In the genomic region with DNA sequence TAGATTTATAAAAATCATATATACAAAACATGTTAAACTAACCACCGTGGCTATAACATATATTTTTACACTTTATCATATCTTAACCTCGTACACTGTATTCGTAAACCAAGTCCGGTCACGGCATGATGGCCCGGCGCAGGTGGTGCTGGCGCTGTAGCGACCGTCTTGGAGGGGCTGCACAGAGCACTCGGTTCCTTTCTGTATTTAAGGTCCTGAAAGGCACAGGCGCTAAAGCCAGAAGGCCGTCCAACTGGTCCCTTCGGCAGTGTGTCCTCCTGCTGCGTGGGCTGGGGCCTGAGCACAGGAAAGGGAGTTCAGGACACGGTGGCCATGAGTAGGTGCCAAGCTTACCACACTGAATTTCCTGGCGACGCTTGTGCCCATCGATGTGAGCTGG, we compare ENCODE assay signal across 25 cellular contexts. TPM values are rescaled to one million over a fixed set of nuclear protein-coding genes. Genes with fewer than 3 reads are reported as not detected.
"Had no signal": no experiment of that assay in that cellular context is flagged by ENCODE, and none has a peak within 500 bp of the region (broad histone marks: within the 10 kb centered on the region; RNA-seq: fewer than 3 reads in every experiment).

No MANE protein-coding gene starts in this region.

- H3K4me3 ChIP-seq: body of pancreas, cardiac muscle cell, sigmoid colon, smooth muscle cell, thoracic aorta, vagina had no signal

- H3K27me3 ChIP-seq: body of pancreas, cardiac muscle cell, sigmoid colon, vagina had no signal

- H3K27me3 Mint-ChIP-seq: activated B cell treated with CpG ODN at 0.5 μM for 24 hours; activated CD4-positive, alpha-beta memory T cell treated with anti-CD3 and anti-CD28 coated beads, Interleukin-2, amount 10 ng/mL, durations not matched to agents 7 days and 5 days; memory B cell; type B pancreatic cell had no signal

- H3K4me2 ChIP-seq: smooth muscle cell had no signal

- H3K36me3 ChIP-seq: cardiac muscle cell had no signal

- H3K4me3 Mint-ChIP-seq: activated B cell treated with CpG ODN at 0.5 μM for 24 hours; activated CD4-positive, alpha-beta memory T cell treated with anti-CD3 and anti-CD28 coated beads, Interleukin-2, amount 10 ng/mL, durations not matched to agents 7 days and 5 days; activated naive CD4-positive, alpha-beta T cell treated with anti-CD3 and anti-CD28 coated beads for 36 hours; activated T-cell treated with anti-CD3 and anti-CD28 coated beads, Interleukin-2, amount 50 U/mL, for 72 hours; dendritic cell treated with granulocyte-macrophage colony-stimulating factor and Interleukin-4, amounts not matched to agents 40 ng/mL and 50 ng/mL, for 4 days; memory B cell; nephron; T-helper 1 cell treated with Interleukin-12 subunit alpha and Interleukin-12 subunit beta and Interleukin-4 antibody, amounts not matched to agents 30 μg/mL and 1 μg/mL, for 36 hours; type B pancreatic cell had no signal

- ATAC-seq: body of pancreas, left lobe of liver had no signal

- H3K9me3 ChIP-seq: body of pancreas, sigmoid colon, thoracic aorta, vagina had no signal

- H3K27ac Mint-ChIP-seq: activated naive CD4-positive, alpha-beta T cell treated with anti-CD3 and anti-CD28 coated beads for 36 hours; activated T-cell treated with anti-CD3 and anti-CD28 coated beads, Interleukin-2, amount 50 U/mL, for 72 hours; nephron; T-helper 1 cell treated with Interleukin-12 subunit alpha and Interleukin-12 subunit beta and Interleukin-4 antibody, amounts not matched to agents 30 μg/mL and 1 μg/mL, for 36 hours; type B pancreatic cell had no signal

- H3K9me3 Mint-ChIP-seq: activated B cell treated with CpG ODN at 0.5 μM for 24 hours; activated CD4-positive, alpha-beta memory T cell treated with anti-CD3 and anti-CD28 coated beads, Interleukin-2, amount 10 ng/mL, durations not matched to agents 7 days and 5 days; activated naive CD4-positive, alpha-beta T cell treated with anti-CD3 and anti-CD28 coated beads for 36 hours; activated T-cell treated with anti-CD3 and anti-CD28 coated beads, Interleukin-2, amount 50 U/mL, for 72 hours; dendritic cell treated with granulocyte-macrophage colony-stimulating factor and Interleukin-4, amounts not matched to agents 40 ng/mL and 50 ng/mL, for 4 days; memory B cell; nephron; T-helper 1 cell treated with Interleukin-12 subunit alpha and Interleukin-12 subunit beta and Interleukin-4 antibody, amounts not matched to agents 30 μg/mL and 1 μg/mL, for 36 hours; type B pancreatic cell had no signal

- DNase-seq: activated B cell treated with CpG ODN at 0.5 μM for 24 hours; activated CD4-positive, alpha-beta memory T cell treated with anti-CD3 and anti-CD28 coated beads, Interleukin-2, amount 10 ng/mL, durations not matched to agents 7 days and 5 days; activated CD4-positive, alpha-beta T cell treated with anti-CD3 and anti-CD28 coated beads for 4 hours; activated effector memory CD4-positive, alpha-beta T cell treated with Interleukin-2 at 50 U/mL for 16 hours; activated naive CD4-positive, alpha-beta T cell treated with anti-CD3 and anti-CD28 coated beads for 36 hours; activated T-cell treated with anti-CD3 and anti-CD28 coated beads, Interleukin-2, amount 50 U/mL, for 72 hours; body of pancreas; effector CD4-positive, alpha-beta T cell; foreskin melanocyte; hypothalamus; stimulated activated CD4-positive, alpha-beta T cell treated with anti-CD3 and anti-CD28 coated beads, Interleukin-2, amount 100 ng/mL, for 48 hours; stimulated activated CD8-positive, alpha-beta memory T cell treated with anti-CD3 and anti-CD28 coated beads, Interleukin-4, amount 100 ng/mL, for 48 hours; stimulated activated naive CD4-positive, alpha-beta T cell; T1000 had no signal

- H3K27ac ChIP-seq: body of pancreas, cardiac muscle cell, sigmoid colon, thoracic aorta, vagina had no signal

RNA-seq across cellular contexts. Expression of a gene that starts 33.8 kb away (rescaled TPM):
- total RNA-seq: body of pancreas had no signal
